In genomic region chr6:111793711-111794111, GRCh38 we compare ENCODE assay signal across 1 cellular context.
TF ChIP-seq lines count a peak whose summit lies in the region.

No MANE protein-coding gene starts in this region.

TF ChIP-seq in HepG2, 621 proteins besides CTCF, POLR2A, EP300 and RAD21 (continued from another document and continues in another):
- TF ChIP-seq, protein P1, sequence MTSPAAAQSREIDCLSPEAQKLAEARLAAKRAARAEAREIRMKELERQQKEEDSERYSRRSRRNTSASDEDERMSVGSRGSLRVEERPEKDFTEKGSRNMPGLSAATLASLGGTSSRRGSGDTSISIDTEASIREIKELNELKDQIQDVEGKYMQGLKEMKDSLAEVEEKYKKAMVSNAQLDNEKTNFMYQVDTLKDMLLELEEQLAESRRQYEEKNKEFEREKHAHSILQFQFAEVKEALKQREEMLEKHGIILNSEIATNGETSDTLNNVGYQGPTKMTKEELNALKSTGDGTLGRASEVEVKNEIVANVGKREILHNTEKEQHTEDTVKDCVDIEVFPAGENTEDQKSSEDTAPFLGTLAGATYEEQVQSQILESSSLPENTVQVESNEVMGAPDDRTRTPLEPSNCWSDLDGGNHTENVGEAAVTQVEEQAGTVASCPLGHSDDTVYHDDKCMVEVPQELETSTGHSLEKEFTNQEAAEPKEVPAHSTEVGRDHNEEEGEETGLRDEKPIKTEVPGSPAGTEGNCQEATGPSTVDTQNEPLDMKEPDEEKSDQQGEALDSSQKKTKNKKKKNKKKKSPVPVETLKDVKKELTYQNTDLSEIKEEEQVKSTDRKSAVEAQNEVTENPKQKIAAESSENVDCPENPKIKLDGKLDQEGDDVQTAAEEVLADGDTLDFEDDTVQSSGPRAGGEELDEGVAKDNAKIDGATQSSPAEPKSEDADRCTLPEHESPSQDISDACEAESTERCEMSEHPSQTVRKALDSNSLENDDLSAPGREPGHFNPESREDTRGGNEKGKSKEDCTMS (CRISPR knock-in tag; conservative IDR thresholded peaks at IDR 0.05): no peak
- TF ChIP-seq TBX2 (CRISPR knock-in tag; IDR thresholded peaks at IDR 0.05; ENCODE audit: borderline replicate concordance): 0 out of 2 replicates have a peak, but pooled peaks have one; percentile 22
- TF ChIP-seq HOXA3 (CRISPR knock-in tag; IDR thresholded peaks at IDR 0.05): no peak; the same call in 1 of the 2 replicates
- TF ChIP-seq, protein P2, sequence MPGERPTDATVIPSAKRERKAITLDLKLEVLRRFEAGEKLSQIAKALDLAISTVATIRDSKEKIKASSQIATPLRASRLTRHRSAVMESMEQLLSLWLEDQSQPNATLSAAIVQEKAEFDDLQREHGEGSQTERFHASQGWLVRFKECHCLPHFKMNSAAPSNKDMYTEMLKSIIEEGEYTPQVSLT (CRISPR knock-in tag; IDR thresholded peaks at IDR 0.05; ENCODE audit: borderline replicate concordance, low read depth): no peak
- TF ChIP-seq HDAC2 (CRISPR knock-in tag; IDR thresholded peaks at IDR 0.05): no peak; the same call in 1 of the 2 replicates
- no peak for TF ChIP-seq FOXA3 (CRISPR knock-in tag; IDR thresholded peaks at IDR 0.05)
- TF ChIP-seq TOPORS (CRISPR knock-in tag; IDR thresholded peaks at IDR 0.05): no peak
- TF ChIP-seq PAWR (CRISPR knock-in tag; IDR thresholded peaks at IDR 0.05; ENCODE audit: borderline replicate concordance): no peak
- TF ChIP-seq NFYB (CRISPR knock-in tag; IDR thresholded peaks at IDR 0.05): no peak
- 0 out of 2 replicates have a peak, but pooled peaks have one; percentile 21 for TF ChIP-seq TBX3 (IDR thresholded peaks at IDR 0.05; ENCODE audit: borderline replicate concordance)
- no peak for TF ChIP-seq PBX3 (CRISPR knock-in tag; IDR thresholded peaks at IDR 0.05; ENCODE audit: borderline replicate concordance)
- TF ChIP-seq TFE3 (CRISPR knock-in tag; IDR thresholded peaks at IDR 0.05): 0 out of 2 replicates have a peak, but pooled peaks have one; percentile 34
- TF ChIP-seq ZBTB7B (CRISPR knock-in tag; IDR thresholded peaks at IDR 0.05): 0 out of 2 replicates have a peak, but pooled peaks have one; percentile 35
- TF ChIP-seq ARID2 (CRISPR knock-in tag; IDR thresholded peaks at IDR 0.05; ENCODE audit: borderline replicate concordance): no peak
- no peak for TF ChIP-seq ZMAT3 (CRISPR knock-in tag; conservative IDR thresholded peaks at IDR 0.05)
- TF ChIP-seq ZNF747 (CRISPR knock-in tag; IDR thresholded peaks at IDR 0.05; ENCODE audit: borderline replicate concordance): no peak
- no peak for TF ChIP-seq ZNF253 (CRISPR knock-in tag; IDR thresholded peaks at IDR 0.05; ENCODE audit: borderline replicate concordance)
- TF ChIP-seq MTA3 (CRISPR knock-in tag; IDR thresholded peaks at IDR 0.05): no peak
- TF ChIP-seq MXD3 (CRISPR knock-in tag; IDR thresholded peaks at IDR 0.05): peak; percentile 20; the same call in 1 of the 2 replicates
- TF ChIP-seq, protein P3, sequence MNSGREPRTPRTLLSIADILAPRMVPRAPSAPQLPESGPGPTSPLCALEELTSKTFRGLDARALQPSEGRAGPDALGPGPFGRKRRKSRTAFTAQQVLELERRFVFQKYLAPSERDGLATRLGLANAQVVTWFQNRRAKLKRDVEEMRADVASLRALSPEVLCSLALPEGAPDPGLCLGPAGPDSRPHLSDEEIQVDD (CRISPR knock-in tag; IDR thresholded peaks at IDR 0.05; ENCODE audit: borderline replicate concordance): no peak
- TF ChIP-seq RELA (CRISPR knock-in tag; IDR thresholded peaks at IDR 0.05): no peak
- TF ChIP-seq ZFYVE20 (CRISPR knock-in tag; IDR thresholded peaks at IDR 0.05; ENCODE audit: borderline replicate concordance, low read depth): no peak
- TF ChIP-seq, protein P4, sequence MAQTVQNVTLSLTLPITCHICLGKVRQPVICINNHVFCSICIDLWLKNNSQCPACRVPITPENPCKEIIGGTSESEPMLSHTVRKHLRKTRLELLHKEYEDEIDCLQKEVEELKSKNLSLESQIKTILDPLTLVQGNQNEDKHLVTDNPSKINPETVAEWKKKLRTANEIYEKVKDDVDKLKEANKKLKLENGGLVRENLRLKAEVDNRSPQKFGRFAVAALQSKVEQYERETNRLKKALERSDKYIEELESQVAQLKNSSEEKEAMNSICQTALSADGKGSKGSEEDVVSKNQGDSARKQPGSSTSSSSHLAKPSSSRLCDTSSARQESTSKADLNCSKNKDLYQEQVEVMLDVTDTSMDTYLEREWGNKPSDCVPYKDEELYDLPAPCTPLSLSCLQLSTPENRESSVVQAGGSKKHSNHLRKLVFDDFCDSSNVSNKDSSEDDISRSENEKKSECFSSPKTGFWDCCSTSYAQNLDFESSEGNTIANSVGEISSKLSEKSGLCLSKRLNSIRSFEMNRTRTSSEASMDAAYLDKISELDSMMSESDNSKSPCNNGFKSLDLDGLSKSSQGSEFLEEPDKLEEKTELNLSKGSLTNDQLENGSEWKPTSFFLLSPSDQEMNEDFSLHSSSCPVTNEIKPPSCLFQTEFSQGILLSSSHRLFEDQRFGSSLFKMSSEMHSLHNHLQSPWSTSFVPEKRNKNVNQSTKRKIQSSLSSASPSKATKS (CRISPR knock-in tag; IDR thresholded peaks at IDR 0.05): no peak
- TF ChIP-seq NCOR1 (IDR thresholded peaks at IDR 0.05; ENCODE audit: borderline replicate concordance, low read length): no peak
- TF ChIP-seq POLR2AphosphoS5 (IDR thresholded peaks at IDR 0.05; ENCODE audit: low read depth, low read length): no peak; the same call in 1 of the 2 replicates
- TF ChIP-seq ZNF569 (CRISPR knock-in tag; IDR thresholded peaks at IDR 0.05; ENCODE audit: borderline replicate concordance): no peak
- TF ChIP-seq FOXC1 (CRISPR knock-in tag; IDR thresholded peaks at IDR 0.05; ENCODE audit: borderline replicate concordance): no peak; the same call in 1 of the 2 replicates
- TF ChIP-seq, protein P5, sequence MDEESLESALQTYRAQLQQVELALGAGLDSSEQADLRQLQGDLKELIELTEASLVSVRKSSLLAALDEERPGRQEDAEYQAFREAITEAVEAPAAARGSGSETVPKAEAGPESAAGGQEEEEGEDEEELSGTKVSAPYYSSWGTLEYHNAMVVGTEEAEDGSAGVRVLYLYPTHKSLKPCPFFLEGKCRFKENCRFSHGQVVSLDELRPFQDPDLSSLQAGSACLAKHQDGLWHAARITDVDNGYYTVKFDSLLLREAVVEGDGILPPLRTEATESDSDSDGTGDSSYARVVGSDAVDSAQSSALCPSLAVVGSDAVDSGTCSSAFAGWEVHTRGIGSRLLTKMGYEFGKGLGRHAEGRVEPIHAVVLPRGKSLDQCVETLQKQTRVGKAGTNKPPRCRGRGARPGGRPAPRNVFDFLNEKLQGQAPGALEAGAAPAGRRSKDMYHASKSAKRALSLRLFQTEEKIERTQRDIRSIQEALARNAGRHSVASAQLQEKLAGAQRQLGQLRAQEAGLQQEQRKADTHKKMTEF (CRISPR knock-in tag; IDR thresholded peaks at IDR 0.05): no peak
- TF ChIP-seq, protein P6, sequence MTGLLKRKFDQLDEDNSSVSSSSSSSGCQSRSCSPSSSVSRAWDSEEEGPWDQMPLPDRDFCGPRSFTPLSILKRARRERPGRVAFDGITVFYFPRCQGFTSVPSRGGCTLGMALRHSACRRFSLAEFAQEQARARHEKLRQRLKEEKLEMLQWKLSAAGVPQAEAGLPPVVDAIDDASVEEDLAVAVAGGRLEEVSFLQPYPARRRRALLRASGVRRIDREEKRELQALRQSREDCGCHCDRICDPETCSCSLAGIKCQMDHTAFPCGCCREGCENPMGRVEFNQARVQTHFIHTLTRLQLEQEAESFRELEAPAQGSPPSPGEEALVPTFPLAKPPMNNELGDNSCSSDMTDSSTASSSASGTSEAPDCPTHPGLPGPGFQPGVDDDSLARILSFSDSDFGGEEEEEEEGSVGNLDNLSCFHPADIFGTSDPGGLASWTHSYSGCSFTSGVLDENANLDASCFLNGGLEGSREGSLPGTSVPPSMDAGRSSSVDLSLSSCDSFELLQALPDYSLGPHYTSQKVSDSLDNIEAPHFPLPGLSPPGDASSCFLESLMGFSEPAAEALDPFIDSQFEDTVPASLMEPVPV (CRISPR knock-in tag; IDR thresholded peaks at IDR 0.05): no peak
- no peak for TF ChIP-seq KLF11 (CRISPR knock-in tag; IDR thresholded peaks at IDR 0.05)
- TF ChIP-seq THYN1 (CRISPR knock-in tag; IDR thresholded peaks at IDR 0.05; ENCODE audit: borderline replicate concordance, low read depth): no peak
- TF ChIP-seq SYNCRIP (IDR thresholded peaks at IDR 0.05; ENCODE audit: insufficient read depth, low read depth, low read length): no peak
- TF ChIP-seq EHMT2 (IDR thresholded peaks at IDR 0.05; ENCODE audit: borderline replicate concordance, low read depth, low read length): no peak
- TF ChIP-seq, protein P7, sequence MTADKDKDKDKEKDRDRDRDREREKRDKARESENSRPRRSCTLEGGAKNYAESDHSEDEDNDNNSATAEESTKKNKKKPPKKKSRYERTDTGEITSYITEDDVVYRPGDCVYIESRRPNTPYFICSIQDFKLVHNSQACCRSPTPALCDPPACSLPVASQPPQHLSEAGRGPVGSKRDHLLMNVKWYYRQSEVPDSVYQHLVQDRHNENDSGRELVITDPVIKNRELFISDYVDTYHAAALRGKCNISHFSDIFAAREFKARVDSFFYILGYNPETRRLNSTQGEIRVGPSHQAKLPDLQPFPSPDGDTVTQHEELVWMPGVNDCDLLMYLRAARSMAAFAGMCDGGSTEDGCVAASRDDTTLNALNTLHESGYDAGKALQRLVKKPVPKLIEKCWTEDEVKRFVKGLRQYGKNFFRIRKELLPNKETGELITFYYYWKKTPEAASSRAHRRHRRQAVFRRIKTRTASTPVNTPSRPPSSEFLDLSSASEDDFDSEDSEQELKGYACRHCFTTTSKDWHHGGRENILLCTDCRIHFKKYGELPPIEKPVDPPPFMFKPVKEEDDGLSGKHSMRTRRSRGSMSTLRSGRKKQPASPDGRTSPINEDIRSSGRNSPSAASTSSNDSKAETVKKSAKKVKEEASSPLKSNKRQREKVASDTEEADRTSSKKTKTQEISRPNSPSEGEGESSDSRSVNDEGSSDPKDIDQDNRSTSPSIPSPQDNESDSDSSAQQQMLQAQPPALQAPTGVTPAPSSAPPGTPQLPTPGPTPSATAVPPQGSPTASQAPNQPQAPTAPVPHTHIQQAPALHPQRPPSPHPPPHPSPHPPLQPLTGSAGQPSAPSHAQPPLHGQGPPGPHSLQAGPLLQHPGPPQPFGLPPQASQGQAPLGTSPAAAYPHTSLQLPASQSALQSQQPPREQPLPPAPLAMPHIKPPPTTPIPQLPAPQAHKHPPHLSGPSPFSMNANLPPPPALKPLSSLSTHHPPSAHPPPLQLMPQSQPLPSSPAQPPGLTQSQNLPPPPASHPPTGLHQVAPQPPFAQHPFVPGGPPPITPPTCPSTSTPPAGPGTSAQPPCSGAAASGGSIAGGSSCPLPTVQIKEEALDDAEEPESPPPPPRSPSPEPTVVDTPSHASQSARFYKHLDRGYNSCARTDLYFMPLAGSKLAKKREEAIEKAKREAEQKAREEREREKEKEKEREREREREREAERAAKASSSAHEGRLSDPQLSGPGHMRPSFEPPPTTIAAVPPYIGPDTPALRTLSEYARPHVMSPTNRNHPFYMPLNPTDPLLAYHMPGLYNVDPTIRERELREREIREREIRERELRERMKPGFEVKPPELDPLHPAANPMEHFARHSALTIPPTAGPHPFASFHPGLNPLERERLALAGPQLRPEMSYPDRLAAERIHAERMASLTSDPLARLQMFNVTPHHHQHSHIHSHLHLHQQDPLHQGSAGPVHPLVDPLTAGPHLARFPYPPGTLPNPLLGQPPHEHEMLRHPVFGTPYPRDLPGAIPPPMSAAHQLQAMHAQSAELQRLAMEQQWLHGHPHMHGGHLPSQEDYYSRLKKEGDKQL (CRISPR knock-in tag; IDR thresholded peaks at IDR 0.05; ENCODE audit: low read depth): no peak
- TF ChIP-seq, protein P8, sequence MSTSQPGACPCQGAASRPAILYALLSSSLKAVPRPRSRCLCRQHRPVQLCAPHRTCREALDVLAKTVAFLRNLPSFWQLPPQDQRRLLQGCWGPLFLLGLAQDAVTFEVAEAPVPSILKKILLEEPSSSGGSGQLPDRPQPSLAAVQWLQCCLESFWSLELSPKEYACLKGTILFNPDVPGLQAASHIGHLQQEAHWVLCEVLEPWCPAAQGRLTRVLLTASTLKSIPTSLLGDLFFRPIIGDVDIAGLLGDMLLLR (CRISPR knock-in tag; IDR thresholded peaks at IDR 0.05): 0 out of 2 replicates have a peak, but pooled peaks have one; percentile 53
- TF ChIP-seq, protein P9, sequence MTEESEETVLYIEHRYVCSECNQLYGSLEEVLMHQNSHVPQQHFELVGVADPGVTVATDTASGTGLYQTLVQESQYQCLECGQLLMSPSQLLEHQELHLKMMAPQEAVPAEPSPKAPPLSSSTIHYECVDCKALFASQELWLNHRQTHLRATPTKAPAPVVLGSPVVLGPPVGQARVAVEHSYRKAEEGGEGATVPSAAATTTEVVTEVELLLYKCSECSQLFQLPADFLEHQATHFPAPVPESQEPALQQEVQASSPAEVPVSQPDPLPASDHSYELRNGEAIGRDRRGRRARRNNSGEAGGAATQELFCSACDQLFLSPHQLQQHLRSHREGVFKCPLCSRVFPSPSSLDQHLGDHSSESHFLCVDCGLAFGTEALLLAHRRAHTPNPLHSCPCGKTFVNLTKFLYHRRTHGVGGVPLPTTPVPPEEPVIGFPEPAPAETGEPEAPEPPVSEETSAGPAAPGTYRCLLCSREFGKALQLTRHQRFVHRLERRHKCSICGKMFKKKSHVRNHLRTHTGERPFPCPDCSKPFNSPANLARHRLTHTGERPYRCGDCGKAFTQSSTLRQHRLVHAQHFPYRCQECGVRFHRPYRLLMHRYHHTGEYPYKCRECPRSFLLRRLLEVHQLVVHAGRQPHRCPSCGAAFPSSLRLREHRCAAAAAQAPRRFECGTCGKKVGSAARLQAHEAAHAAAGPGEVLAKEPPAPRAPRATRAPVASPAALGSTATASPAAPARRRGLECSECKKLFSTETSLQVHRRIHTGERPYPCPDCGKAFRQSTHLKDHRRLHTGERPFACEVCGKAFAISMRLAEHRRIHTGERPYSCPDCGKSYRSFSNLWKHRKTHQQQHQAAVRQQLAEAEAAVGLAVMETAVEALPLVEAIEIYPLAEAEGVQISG (CRISPR knock-in tag; IDR thresholded peaks at IDR 0.05): 0 out of 2 replicates have a peak, but pooled peaks have one; percentile 28
- no peak for TF ChIP-seq CC2D1A (CRISPR knock-in tag; IDR thresholded peaks at IDR 0.05)
